1 cellular context compared by ENCODE assay signal in the genomic region with DNA sequence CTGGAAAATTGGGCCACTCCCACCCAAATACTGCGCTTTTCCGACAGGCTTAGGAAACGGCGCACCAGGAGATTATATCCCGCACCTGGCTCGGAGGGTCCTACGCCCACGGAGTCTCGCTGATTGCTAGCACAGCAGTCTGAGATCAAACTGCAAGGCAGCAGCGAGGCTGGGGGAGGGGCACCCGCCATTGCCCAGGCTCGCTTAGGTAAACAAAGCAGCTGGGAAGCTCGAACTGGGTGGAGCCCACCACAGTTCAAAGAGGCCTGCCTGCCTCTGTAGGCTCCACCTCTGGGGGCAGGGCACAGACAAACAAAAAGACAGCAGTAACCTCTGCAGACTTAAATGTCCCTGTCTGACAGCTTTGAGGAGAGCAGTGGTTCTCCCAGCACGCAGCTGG.
TF ChIP-seq lines count a peak whose summit lies in the region.
"Not testable (repeated sequence)": the region's sequence is repeated elsewhere in the genome, so short reads cannot be mapped to it uniquely, and the experiment has no call there.

No MANE protein-coding gene starts in this region.

TF ChIP-seq in HepG2, 621 proteins besides CTCF, POLR2A, EP300 and RAD21 (continued from another document):
- peak; percentile 80 for TF ChIP-seq SP5 (CRISPR knock-in tag; IDR thresholded peaks at IDR 0.05; ENCODE audit: borderline replicate concordance, low read depth)
- TF ChIP-seq ZMYM4 (CRISPR knock-in tag; IDR thresholded peaks at IDR 0.05), result 0 out of 2 replicates have a peak, but pooled peaks have one; percentile 48
- TF ChIP-seq CBX5 (CRISPR knock-in tag; IDR thresholded peaks at IDR 0.05; ENCODE audit: borderline replicate concordance), result peak; percentile 79; the same call in 1 of the 2 replicates
- TF ChIP-seq ZBTB40 (IDR thresholded peaks at IDR 0.05), result not testable (repeated sequence)
- 0 out of 2 replicates have a peak, but pooled peaks have one; percentile 43 for TF ChIP-seq ZBTB40 (CRISPR knock-in tag; IDR thresholded peaks at IDR 0.05)
- 0 out of 2 replicates have a peak, but pooled peaks have one; percentile 31 for TF ChIP-seq GATAD2A (CRISPR knock-in tag; IDR thresholded peaks at IDR 0.05)
